In genomic region chr15:92232317-92232716, GRCh38 we compare ENCODE assay signal across 19 cellular contexts.
DNase-seq lines count a peak whose midpoint lies in the region; ATAC-seq and TF ChIP-seq lines count a peak whose summit lies in the region.
"Had no signal": no experiment of that assay in that cellular context is flagged by ENCODE, and none has a peak within 500 bp of the region (broad histone marks: within the 10 kb centered on the region; RNA-seq: fewer than 3 reads in every experiment).

No MANE protein-coding gene starts in this region.

- no peak overlapping the region for H2BK15ac ChIP-seq in neuronal stem cell (ENCODE audit: low read length)

- no peak overlapping the region for H2BK5ac ChIP-seq in neuronal stem cell (ENCODE audit: low read length)

- H3K23ac ChIP-seq in neuronal stem cell (ENCODE audit: low read depth, low read length, poor library complexity), result no peak overlapping the region

- peak overlapping the region; percentile 46 for H2BK12ac ChIP-seq in neuronal stem cell (ENCODE audit: low read length)

- ATAC-seq in GM21447 (IDR thresholded peaks at IDR 0.05; ENCODE audit: unreplicated experiment), result no peak
- ATAC-seq in GM21529 (IDR thresholded peaks at IDR 0.05; ENCODE audit: unreplicated experiment), result no peak
- ATAC-seq in GM21526 (IDR thresholded peaks at IDR 0.05; ENCODE audit: low FRiP score, unreplicated experiment), result no peak
- ATAC-seq: K562 had no signal

- H4K91ac ChIP-seq in neuronal stem cell (ENCODE audit: low read depth, low read length, poor library complexity), result no peak overlapping the region

- CTCF ChIA-PET in HEK293 (lab: Yijun Ruan, JAX), result no interaction called here

- H3K36me3 ChIP-seq in HEK293 (ENCODE audit: control insufficient read depth in 2 of 2, insufficient read depth in 1 of 2, low read length in 2 of 2) (no peaks in the 10 kb centered on the region), neuronal stem cell (replicated peaks in 1 of 2; ENCODE audit: control insufficient read depth in 2 of 2, insufficient read depth in 2 of 2, low read length in 2 of 2) (no peaks in the 10 kb centered on the region)

- peak overlapping the region; percentile 27 for H2AK5ac ChIP-seq in neuronal stem cell (ENCODE audit: low read depth, low read length)

- no peak for TF ChIP-seq CTCF in HEK293 (tag by site-specific recombination; IDR thresholded peaks at IDR 0.05)

- WGBS in neuronal stem cell (ENCODE audit: extremely low coverage in 2 of 2, insufficient read length in 2 of 2, insufficient replicate concordance in 1 of 2), 2 donors, result no CpG with 5 or more reads among the region's 7 CpGs

- no peaks in the 10 kb centered on the region for H3K79me1 ChIP-seq in neuronal stem cell (ENCODE audit: low read depth, low read length)

- H3K27ac ChIP-seq in HEK293 (ENCODE audit: extremely low read depth, low read depth, low read length), result no peak overlapping the region
- no peak overlapping the region for H3K27ac ChIP-seq in neuronal stem cell (replicated peaks; ENCODE audit: low read length)
- H3K27ac ChIP-seq: C4-2B, GM23248 had no signal

- H3K4ac ChIP-seq in neuronal stem cell (ENCODE audit: low read length), result no peak overlapping the region

- no peak overlapping the region for H3K9ac ChIP-seq in neuronal stem cell (ENCODE audit: low read depth, low read length, poor library complexity)
- H3K9ac ChIP-seq: GM23248 had no signal

- H4K8ac ChIP-seq in neuronal stem cell (ENCODE audit: low read depth, low read length), result no peak overlapping the region

- H3K9me3 ChIP-seq in HEK293 (ENCODE audit: control insufficient read depth, insufficient read depth, low read depth, low read length) (no peaks in the 10 kb centered on the region), neuronal stem cell (replicated peaks in 1 of 2; ENCODE audit: control insufficient read depth in 2 of 2, insufficient read depth in 1 of 2, low read depth in 1 of 2, low read length in 2 of 2) (peaks cover 0 to 2% of the 10 kb centered on the region in 2 donors)

- no peak overlapping the region for H2AFZ ChIP-seq in neuronal stem cell (ENCODE audit: low read length)
- H2AFZ ChIP-seq: GM23248 had no signal

- no peaks in the 10 kb centered on the region for H3K27me3 ChIP-seq in neuronal stem cell (ENCODE audit: control insufficient read depth in 3 of 3, insufficient read depth in 3 of 3, low read depth in 1 of 3, low read length in 3 of 3)

- peak overlapping the region; percentile 52 for H3K18ac ChIP-seq in neuronal stem cell (ENCODE audit: low read length)

- no peak overlapping the region for H3K4me3 ChIP-seq in HEK293 (ENCODE audit: low read depth, low read length)
- no peak overlapping the region for H3K4me3 ChIP-seq in neuronal stem cell (ENCODE audit: low read length in 2 of 2)
- H3K4me3 ChIP-seq: GM23248, K562 had no signal

- H3K14ac ChIP-seq in neuronal stem cell (ENCODE audit: low read length), result no peak overlapping the region

- no peaks in the 10 kb centered on the region for H3K4me1 ChIP-seq in HEK293 (ENCODE audit: control insufficient read depth, insufficient read depth, low read length)
- H3K4me1 ChIP-seq in neuronal stem cell (ENCODE audit: control insufficient read depth in 2 of 2, insufficient read depth in 1 of 2, low read depth in 1 of 2, low read length in 2 of 2), result no peaks in the 10 kb centered on the region

- POLR2A ChIA-PET in HEK293 (lab: Yijun Ruan, JAX), result no interaction called here

- H3K4me2 ChIP-seq in neuronal stem cell (ENCODE audit: insufficient read depth, low read length, poor library complexity, severe bottlenecking), result no peak overlapping the region

- H2BK120ac ChIP-seq in neuronal stem cell (ENCODE audit: low read depth, low read length), result peak overlapping the region; percentile 37

- DNase-seq in CD1c-positive myeloid dendritic cell (ENCODE audit: extremely low spot score) (peak; percentile 25), RPMI8226 (peak; percentile 44), neuronal stem cell (ENCODE audit: low spot score) (no peak)
- DNase-seq: ACHN; AML-193; CD4-positive, alpha-beta memory T cell; DMS153; DMS79; GDM1; GM23248; HCEC 1CT; HFFc6; IMR-90 had no signal

TF ChIP-seq in HEK293, 187 proteins besides CTCF, POLR2A, EP300 and RAD21:
- TF ChIP-seq ZFP3 (tag by site-specific recombination; IDR thresholded peaks at IDR 0.05; ENCODE audit: low read depth), result no peak
- TF ChIP-seq EGR2 (tag by site-specific recombination; IDR thresholded peaks at IDR 0.05; ENCODE audit: low read depth), result no peak
- TF ChIP-seq REST (tag by site-specific recombination; IDR thresholded peaks at IDR 0.05), result peak; percentile 58
